ENCODE assay signal across 10 cellular contexts in the genomic region with DNA sequence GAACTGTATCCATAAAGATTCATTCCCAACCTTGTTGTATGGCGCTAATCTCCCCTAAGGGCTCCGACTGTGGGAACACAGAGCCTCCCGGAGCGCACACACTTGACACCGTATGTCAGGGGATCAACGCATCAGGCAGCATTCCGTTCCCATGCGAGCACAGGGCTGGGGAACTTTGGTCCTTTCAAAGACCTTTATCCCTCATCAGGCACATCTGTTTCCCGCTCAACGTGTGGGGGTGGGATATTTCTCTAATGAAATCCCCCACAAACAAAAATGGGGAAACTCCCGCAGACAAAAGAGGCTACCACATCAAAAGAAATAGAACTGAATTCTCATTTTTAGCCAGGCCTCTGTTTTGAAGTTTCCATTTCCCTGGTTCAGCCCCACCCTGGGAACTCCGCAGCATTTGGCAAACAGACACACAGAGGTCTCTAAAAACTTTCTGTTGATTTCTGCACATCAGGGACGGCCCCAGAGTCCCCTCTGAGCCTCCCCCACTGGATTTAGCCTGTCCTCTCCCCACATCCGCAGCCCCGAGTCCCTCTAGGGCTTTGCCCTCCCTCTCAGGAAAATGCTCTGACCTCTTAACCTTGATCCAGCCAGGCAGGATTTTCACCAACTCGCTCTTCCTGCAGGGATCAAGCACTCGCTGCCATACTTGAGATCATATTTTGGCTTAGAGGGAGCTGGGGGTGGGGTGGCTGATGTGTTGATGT. TPM values are rescaled to one million over a fixed set of nuclear protein-coding genes. Genes with fewer than 3 reads are reported as not detected.
DNase-seq lines count a peak whose midpoint lies in the region; ATAC-seq and TF ChIP-seq lines count a peak whose summit lies in the region.
"Had no signal": no experiment of that assay in that cellular context is flagged by ENCODE, and none has a peak within 500 bp of the region (broad histone marks: within the 10 kb centered on the region; RNA-seq: fewer than 3 reads in every experiment).

No MANE protein-coding gene starts in this region.

- H3K36me3 ChIP-seq in esophagus muscularis mucosa (no peaks in the 10 kb centered on the region), trophoblast cell (ENCODE audit: control insufficient read depth in 1 of 2, insufficient read depth in 2 of 2, low read length in 2 of 2) (no peaks in the 10 kb centered on the region)

- peak overlapping the region; percentile 96 for H2BK120ac ChIP-seq in trophoblast cell (ENCODE audit: insufficient read depth, low read length, poor library complexity)

- peaks cover 3 to 35% (median 29%) of the 10 kb centered on the region in 4 donors for H3K4me1 ChIP-seq in esophagus muscularis mucosa
- peaks cover 44 to 45% of the 10 kb centered on the region in 2 experiments for H3K4me1 ChIP-seq in trophoblast cell (ENCODE audit: control insufficient read depth in 1 of 2, insufficient read depth in 2 of 2, low read length in 2 of 2)

- H2BK5ac ChIP-seq in trophoblast cell (ENCODE audit: low read depth, low read length, poor library complexity): peak overlapping the region; percentile 47

- peak overlapping the region; percentile 0 for H3K4ac ChIP-seq in trophoblast cell (ENCODE audit: low read depth, low read length)

- H3K27me3 ChIP-seq in esophagus muscularis mucosa: no peaks in the 10 kb centered on the region
- H3K27me3 ChIP-seq in trophoblast cell (ENCODE audit: insufficient read depth, low read length): no peaks in the 10 kb centered on the region

- H2BK12ac ChIP-seq in trophoblast cell (ENCODE audit: low read length): peak overlapping the region; percentile 96

- no peak for TF ChIP-seq EP300 in esophagus muscularis mucosa (IDR thresholded peaks at IDR 0.05)

- DNase-seq in NCI-H748 (lab: John Stamatoyannopoulos, UW; ENCODE audit: unreplicated experiment) (peak; percentile 91), esophagus muscularis mucosa (ENCODE audit: extremely low spot score) (no peak), trophoblast cell (peak in 1 of 2 donors; percentile 17), NCI-H226 (no peak), hepatic stellate cell (ENCODE audit: low spot score) (no peak)
- DNase-seq in effector CD8-positive, alpha-beta T cell (lab: John Stamatoyannopoulos, UW): no peak
- DNase-seq: activated T-cell treated with anti-CD3 and anti-CD28 coated beads, Interleukin-2, amount 50 U/mL, for 48 hours; PC-3 had no signal

- no peak for TF ChIP-seq CTCF in esophagus muscularis mucosa (IDR thresholded peaks at IDR 0.05)

- peaks cover 7% of the 10 kb centered on the region for H3K79me2 ChIP-seq in trophoblast cell (ENCODE audit: control insufficient read depth, insufficient read depth, low read length, poor library complexity)

- peak overlapping the region; percentile 81 for H3K14ac ChIP-seq in trophoblast cell (ENCODE audit: low read length)

- peaks cover 48% of the 10 kb centered on the region for H3K79me1 ChIP-seq in trophoblast cell (ENCODE audit: low read length)

- H3K18ac ChIP-seq in trophoblast cell (ENCODE audit: low read length): peak overlapping the region; percentile 67

- H3K27ac ChIP-seq in esophagus muscularis mucosa (replicated peaks in 1 of 4) (peak overlapping the region; percentile 25 to 62 (median 53)), trophoblast cell (ENCODE audit: low read depth, low read length) (peak overlapping the region; percentile 39)

- no peak overlapping the region for H3K23ac ChIP-seq in trophoblast cell (ENCODE audit: low read length)

- WGBS in esophagus muscularis mucosa: 67% methylated on average over 17 of the region's 17 CpGs
- no CpG with 5 or more reads among the region's 17 CpGs for WGBS in trophoblast cell (ENCODE audit: extremely low coverage, insufficient coverage, insufficient read length)

- H3K9ac ChIP-seq in trophoblast cell (ENCODE audit: low read length): no peak overlapping the region

- ATAC-seq in GM19023 (IDR thresholded peaks at IDR 0.05; ENCODE audit: unreplicated experiment) (peak; percentile 47), GM18498 (IDR thresholded peaks at IDR 0.05; ENCODE audit: unreplicated experiment) (no peak)
- ATAC-seq: PC-3 had no signal

- H3K4me3 ChIP-seq in esophagus muscularis mucosa: no peak overlapping the region
- H3K4me3 ChIP-seq in trophoblast cell (ENCODE audit: low read depth, low read length): no peak overlapping the region

- intact Hi-C loops in esophagus muscularis mucosa (cut with DNase I): loop anchor here (10.0 kb wide), 1 partner anchor 84 kb away; no protein-coding TSS in a partner anchor

- H3K9me3 ChIP-seq in esophagus muscularis mucosa: no peaks in the 10 kb centered on the region
- peaks cover 2% of the 10 kb centered on the region for H3K9me3 ChIP-seq in trophoblast cell (ENCODE audit: insufficient read depth, low read depth, low read length)

- no peak overlapping the region for H4K12ac ChIP-seq in trophoblast cell (ENCODE audit: low read depth, low read length)

- no peak for TF ChIP-seq POLR2A in esophagus muscularis mucosa (IDR thresholded peaks at IDR 0.05; ENCODE audit: low read depth)

- H4K91ac ChIP-seq in trophoblast cell (ENCODE audit: low read depth, low read length): peak overlapping the region; percentile 95

- H4K8ac ChIP-seq in trophoblast cell (ENCODE audit: low read depth, low read length): peak overlapping the region; percentile 82

- peak overlapping the region; percentile 83 for H2AK5ac ChIP-seq in trophoblast cell (ENCODE audit: low read length)

- H2AFZ ChIP-seq in trophoblast cell (ENCODE audit: insufficient read depth, low read length, poor library complexity): no peak overlapping the region

- no peak overlapping the region for H3K4me2 ChIP-seq in trophoblast cell (ENCODE audit: low read length)

RNA-seq across cellular contexts. Expression of gene CPA5, which starts 6.5 kb away (rescaled TPM):
- not detected for total RNA-seq in esophagus muscularis mucosa
- 0.07 and 0.32 TPM in 2 replicates for polyA plus RNA-seq in trophoblast cell (2013)
- total RNA-seq: PC-3 had no signal

RNA-seq across cellular contexts. Expression of gene CPA1, which starts 29.2 kb away (rescaled TPM):
- not detected for total RNA-seq in esophagus muscularis mucosa
- polyA plus RNA-seq in trophoblast cell (2013): 0.14 TPM in 2 replicates
- total RNA-seq: PC-3 had no signal

RNA-seq across cellular contexts. Expression of gene CPA4, which starts 58.1 kb away (rescaled TPM):
- total RNA-seq in esophagus muscularis mucosa: not detected
- 2.5 and 3.8 TPM in 2 replicates for polyA plus RNA-seq in trophoblast cell (2013)
